11 cellular contexts compared by ENCODE assay signal in the genomic region with DNA sequence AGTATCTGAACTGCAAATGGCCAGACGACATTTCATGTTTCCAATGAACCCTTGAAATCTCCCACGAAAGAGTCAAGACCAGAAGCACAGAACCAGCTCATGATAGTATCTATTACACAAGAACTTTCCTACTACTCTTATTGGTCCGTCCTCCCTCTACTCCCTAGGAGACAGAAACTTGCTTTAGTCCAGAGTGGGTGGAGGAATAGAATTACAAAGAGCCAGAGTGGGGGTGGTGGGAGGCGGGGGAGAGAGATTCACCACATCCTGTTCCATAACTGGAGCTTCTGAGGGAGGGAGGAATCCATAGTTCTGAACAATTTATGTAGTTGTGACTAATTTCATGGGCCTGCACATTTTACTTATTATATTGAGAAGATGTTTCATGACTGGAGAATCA. TPM values are rescaled to one million over a fixed set of nuclear protein-coding genes. Genes with fewer than 3 reads are reported as not detected.
DNase-seq lines count a peak whose midpoint lies in the region; TF ChIP-seq lines count a peak whose summit lies in the region.
"Had no signal": no experiment of that assay in that cellular context is flagged by ENCODE, and none has a peak within 500 bp of the region (broad histone marks: within the 10 kb centered on the region; RNA-seq: fewer than 3 reads in every experiment).

No MANE protein-coding gene starts in this region.

- in situ Hi-C loops in G401 (cut with HindIII; ENCODE audit: low sequenced_read_pairs): no loop called here

- no peak for TF ChIP-seq CTCF in NB4 (IDR thresholded peaks at IDR 0.05; ENCODE audit: low read depth, low read length)
- TF ChIP-seq CTCF in choroid plexus epithelial cell (conservative IDR thresholded peaks at IDR 0.05; ENCODE audit: low read depth, low read length): no peak
- no peak for TF ChIP-seq CTCF in thyroid gland (IDR thresholded peaks at IDR 0.05)
- TF ChIP-seq CTCF in stomach (IDR thresholded peaks at IDR 0.05): no peak

- H3K36me3 ChIP-seq in thyroid gland (no peaks in the 10 kb centered on the region), stomach (no peaks in the 10 kb centered on the region)

- intact Hi-C loops in thyroid gland (cut with DNase I) (no loop called here), stomach (cut with DNase I; ENCODE audit: low total_unique reads) (no loop called here)

- TF ChIP-seq POLR2A in NB4 (IDR thresholded peaks at IDR 0.05; ENCODE audit: extremely low read depth, insufficient read length) (no peak), thyroid gland (IDR thresholded peaks at IDR 0.05) (no peak), stomach (IDR thresholded peaks at IDR 0.05) (no peak)

- H3K27me3 ChIP-seq in thyroid gland (no peaks in the 10 kb centered on the region), stomach (no peaks in the 10 kb centered on the region)

- peaks cover 0 to 5% of the 10 kb centered on the region in 2 donors for H3K4me1 ChIP-seq in thyroid gland
- H3K4me1 ChIP-seq in stomach: no peaks in the 10 kb centered on the region

- 58 to 71% methylated on average over 4 of the region's 4 CpGs for WGBS in thyroid gland, 2 donors
- WGBS in stomach, 5 donors: 54 to 73% (median 58%) methylated on average over 4 of the region's 4 CpGs

- DNase-seq in GM04503 (ENCODE audit: low read depth) (peak; percentile 54), NB4 (ENCODE audit: low read depth) (peak; percentile 96), choroid plexus epithelial cell (ENCODE audit: low read depth) (peak; percentile 77), SKM-1 (lab: John Stamatoyannopoulos, UW; ENCODE audit: unreplicated experiment) (no peak), thyroid gland (no peak), G401 (ENCODE audit: low spot score) (no peak), stomach (no peak)
- DNase-seq in stimulated activated CD4-positive, alpha-beta T cell treated with anti-CD3 and anti-CD28 coated beads, Interleukin-1b, Interleukin-23, amount 100 ng/mL, for 24 hours (ENCODE audit: low read depth in 4 of 4, low spot score in 1 of 4): peak in 3 of 4 experiments; percentile 6 to 48 (median 7)
- DNase-seq: NCI-H748 treated with DMSO at 0.1 percent for 48 hours, posterior cingulate gyrus had no signal

- no peak overlapping the region for H3K4me3 ChIP-seq in NB4 (ENCODE audit: low read depth, low read length)
- no peak overlapping the region for H3K4me3 ChIP-seq in choroid plexus epithelial cell (ENCODE audit: low read depth, low read length)
- no peak overlapping the region for H3K4me3 ChIP-seq in thyroid gland (replicated peaks in 1 of 3)
- H3K4me3 ChIP-seq in stomach: no peak overlapping the region

- H3K9me3 ChIP-seq in thyroid gland: no peaks in the 10 kb centered on the region
- peaks cover 0 to 11% (median 5%) of the 10 kb centered on the region in 4 donors for H3K9me3 ChIP-seq in stomach

- no peak for TF ChIP-seq EP300 in stomach (IDR thresholded peaks at IDR 0.05)

- H3K27ac ChIP-seq in thyroid gland: no peak overlapping the region
- no peak overlapping the region for H3K27ac ChIP-seq in stomach

RNA-seq across cellular contexts. Expression of a gene that starts 18.5 kb away (rescaled TPM):
- total RNA-seq in thyroid gland (not detected), stomach (not detected)
- total RNA-seq in G401 (2014; rRNA removed; shearing (Covaris generic)): not detected in 2 replicates
- not detected for polyA plus RNA-seq in stomach
- total RNA-seq: activated CD8-positive, alpha-beta memory T cell treated with anti-CD3 and anti-CD28 coated beads for 36 hours had no signal

RNA-seq across cellular contexts. Expression of a gene that starts 20.0 kb away (rescaled TPM):
- total RNA-seq in thyroid gland (not detected), stomach (not detected)
- not detected in 2 replicates for total RNA-seq in G401 (2014; rRNA removed; shearing (Covaris generic))
- polyA plus RNA-seq in stomach: not detected
- total RNA-seq: activated CD8-positive, alpha-beta memory T cell treated with anti-CD3 and anti-CD28 coated beads for 36 hours had no signal

RNA-seq across cellular contexts. Expression of a gene that starts 32.0 kb away (rescaled TPM):
- total RNA-seq in thyroid gland (1 to 10 TPM in 1 of 4 donors, under 1 TPM in 1, not detected in 2; 0.78 to 1.3 TPM), stomach (not detected)
- total RNA-seq in G401 (2014; rRNA removed; shearing (Covaris generic)): not detected in 2 replicates
- not detected for polyA plus RNA-seq in stomach
- total RNA-seq: activated CD8-positive, alpha-beta memory T cell treated with anti-CD3 and anti-CD28 coated beads for 36 hours had no signal

RNA-seq across cellular contexts. Expression of a gene that starts 59.0 kb away (rescaled TPM):
- total RNA-seq in thyroid gland: not detected
- total RNA-seq in G401 (2014; rRNA removed; shearing (Covaris generic)): not detected in 2 replicates
- not detected for total RNA-seq in stomach
- polyA plus RNA-seq in stomach: not detected
- total RNA-seq: activated CD8-positive, alpha-beta memory T cell treated with anti-CD3 and anti-CD28 coated beads for 36 hours had no signal

Comparison
In these comparisons a context has a peak if more than half of its experiments do, and no peak if none do; other contexts are left out.
1. DNase-seq: peak in GM04503 (single experiment), NB4 (single experiment), choroid plexus epithelial cell (single experiment) and stimulated activated CD4-positive, alpha-beta T cell treated with anti-CD3 and anti-CD28 coated beads, Interleukin-1b, Interleukin-23, amount 100 ng/mL, for 24 hours (3 of 4); none in SKM-1 (single experiment), thyroid gland (0 of 2), G401 (single experiment) and stomach (single experiment).